Comparison of ENCODE assay signal across 8 cellular contexts in genomic region chr14:31457665-31458659, GRCh38. TPM values are rescaled to one million over a fixed set of nuclear protein-coding genes. Genes with fewer than 3 reads are reported as not detected.
DNase-seq lines count a peak whose midpoint lies in the region; ATAC-seq, FAIRE-seq and TF ChIP-seq lines count a peak whose summit lies in the region.

No MANE protein-coding gene starts in this region.

- no peaks in the 10 kb centered on the region for H4K20me1 ChIP-seq in neural progenitor cell (ENCODE audit: low read depth)

- no peaks in the 10 kb centered on the region for H3K27me3 Mint-ChIP-seq in neural progenitor cell (ENCODE audit: insufficient read depth, low read depth)

- H3K4me3 ChIP-seq in MG63 (peak overlapping the region; percentile 66), choroid plexus epithelial cell (ENCODE audit: low read depth, low read length) (peak overlapping the region; percentile 83), neural progenitor cell (peak overlapping the region; percentile 62)

- TF ChIP-seq CTCF in choroid plexus epithelial cell (conservative IDR thresholded peaks at IDR 0.05; ENCODE audit: low read depth, low read length) (no peak), neural progenitor cell (IDR thresholded peaks at IDR 0.05) (no peak)

- no peak overlapping the region for H3K27ac ChIP-seq in neural progenitor cell

- H3K27ac Mint-ChIP-seq in neural progenitor cell = peak overlapping the region; percentile 34

- peak overlapping the region; percentile 98 for H2AFZ ChIP-seq in neural progenitor cell (replicated peaks)

- H3K36me3 Mint-ChIP-seq in neural progenitor cell = no peaks in the 10 kb centered on the region

- no peak for ATAC-seq in sciatic nerve

- peak overlapping the region; percentile 64 for H3K4me2 ChIP-seq in neural progenitor cell

- intact Hi-C loops in sciatic nerve (cut with DNase I) = no loop called here

- H3K4me1 Mint-ChIP-seq in neural progenitor cell = peaks cover 34% of the 10 kb centered on the region

- H3K4me3 Mint-ChIP-seq in neural progenitor cell = peak overlapping the region; percentile 94

- H3K36me3 ChIP-seq in MG63 (no peaks in the 10 kb centered on the region), neural progenitor cell (no peaks in the 10 kb centered on the region)

- H3K9me3 Mint-ChIP-seq in neural progenitor cell = no peaks in the 10 kb centered on the region

- H3K9me3 ChIP-seq in MG63 (no peaks in the 10 kb centered on the region), neural progenitor cell (ENCODE audit: low read depth) (no peaks in the 10 kb centered on the region)

- no peak overlapping the region for H3K9ac ChIP-seq in neural progenitor cell

- H3K4me1 ChIP-seq in neural progenitor cell = peaks cover 18% of the 10 kb centered on the region

- H3K79me2 ChIP-seq in neural progenitor cell (ENCODE audit: low read depth) = peaks cover 6% of the 10 kb centered on the region

- DNase-seq in GM12892 (ENCODE audit: insufficient read length) = no peak
- no peak for DNase-seq in MG63
- DNase-seq in choroid plexus epithelial cell (ENCODE audit: low read depth) = peak; percentile 57
- DNase-seq in neural progenitor cell (ENCODE audit: low spot score) = peak; percentile 4
- no peak for DNase-seq in activated effector memory CD4-positive, alpha-beta T cell treated with Interleukin-2 at 50 U/mL for 16 hours
- no peak for DNase-seq in H4 (ENCODE audit: low spot score)
- DNase-seq in sciatic nerve (ENCODE audit: low spot score) = no peak
- DNase-seq in NCI-H446 treated with DMSO at 0.1 percent for 48 hours (lab: John Stamatoyannopoulos, UW) = no peak

- H3K27me3 ChIP-seq in MG63 (no peaks in the 10 kb centered on the region), neural progenitor cell (no peaks in the 10 kb centered on the region)

- FAIRE-seq in GM12892 (lab: Jason Lieb, UNC) = peak; percentile 38

- H3F3A ChIP-seq in neural progenitor cell (ENCODE audit: low read depth) = peaks cover 6% of the 10 kb centered on the region

- TF ChIP-seq POLR2A in GM12892 (IDR thresholded peaks at IDR 0.05; ENCODE audit: low read depth, low read length) = no peak

RNA-seq across cellular contexts. Expression of gene DTD2, which starts 0.7 kb away (rescaled TPM):
- 13.9 TPM for polyA plus RNA-seq in GM12892 (2012; ENCODE audit: missing spikeins)
- 15.5 and 28.0 TPM in 2 replicates for total RNA-seq in MG63 (2014; rRNA removed; shearing (Covaris generic); ENCODE audit: low replicate concordance)
- 8.6 and 11.9 TPM in 2 replicates for total RNA-seq in neural progenitor cell (ENCODE audit: low replicate concordance)
- total RNA-seq in H4 (2014; rRNA removed; shearing (Covaris generic)) = 41.0 and 43.1 TPM in 2 replicates
- 22.3 TPM for total RNA-seq in sciatic nerve

RNA-seq across cellular contexts. Expression of gene GPR33, which starts 29.9 kb away (rescaled TPM):
- polyA plus RNA-seq in GM12892 (2012; ENCODE audit: missing spikeins) = not detected
- total RNA-seq in MG63 (2014; rRNA removed; shearing (Covaris generic); ENCODE audit: low replicate concordance) = not detected in 2 replicates
- total RNA-seq in neural progenitor cell (ENCODE audit: low replicate concordance) (not detected in 2 replicates), sciatic nerve (not detected)
- total RNA-seq in H4 (2014; rRNA removed; shearing (Covaris generic)) = not detected in 2 replicates

RNA-seq across cellular contexts. Expression of gene HEATR5A, which starts 37.6 kb away (rescaled TPM):
- polyA plus RNA-seq in GM12892 (2012; ENCODE audit: missing spikeins) = 9.1 TPM
- total RNA-seq in MG63 (2014; rRNA removed; shearing (Covaris generic); ENCODE audit: low replicate concordance) = 10.8 and 10.9 TPM in 2 replicates
- total RNA-seq in neural progenitor cell (ENCODE audit: low replicate concordance) (12.9 and 34.7 TPM in 2 replicates), sciatic nerve (65.1 TPM)
- 20.1 and 32.9 TPM in 2 replicates for total RNA-seq in H4 (2014; rRNA removed; shearing (Covaris generic))

Comparison
In these comparisons a context has a peak if more than half of its experiments do, and no peak if none do; other contexts are left out.
1. DNase-seq: peak in choroid plexus epithelial cell (single experiment) and neural progenitor cell (single experiment); none in GM12892 (single experiment), MG63 (single experiment), activated effector memory CD4-positive, alpha-beta T cell treated with Interleukin-2 at 50 U/mL for 16 hours (single experiment), H4 (single experiment), sciatic nerve (single experiment) and NCI-H446 treated with DMSO at 0.1 percent for 48 hours (single experiment).
2. Peak in every context shown above with its lines, with median percentiles within 50 percentile points of each other: H3K4me3 ChIP-seq.